In genomic region chr2:121529439-121530209, GRCh38 we compare ENCODE assay signal across 8 cellular contexts. TPM values are rescaled to one million over a fixed set of nuclear protein-coding genes. Genes with fewer than 3 reads are reported as not detected.
A peak's percentile ranks its signal among the peaks of the same experiment; 100 is the strongest.
DNase-seq lines count a peak whose midpoint lies in the region; ATAC-seq and TF ChIP-seq lines count a peak whose summit lies in the region.

No MANE protein-coding gene starts in this region.

- no peaks in the 10 kb centered on the region for H3K9me3 ChIP-seq in WERI-Rb-1 (ENCODE audit: severe bottlenecking)
- H3K9me3 ChIP-seq in mucosa of rectum (ENCODE audit: control insufficient read depth in 2 of 2, low read length in 2 of 2): no peaks in the 10 kb centered on the region
- H3K9me3 ChIP-seq in vagina: no peaks in the 10 kb centered on the region

- H3K4me1 ChIP-seq in mucosa of rectum (ENCODE audit: control insufficient read depth in 2 of 2, insufficient read depth in 2 of 2, low read length in 2 of 2): peaks cover 5 to 9% of the 10 kb centered on the region in 2 donors
- H3K4me1 ChIP-seq in vagina: peaks cover 65% of the 10 kb centered on the region

- H3K27me3 ChIP-seq in H7 (ENCODE audit: control insufficient read depth, insufficient read depth, low read length) (no peaks in the 10 kb centered on the region), WERI-Rb-1 (ENCODE audit: insufficient read depth, low read depth, severe bottlenecking) (no peaks in the 10 kb centered on the region), mucosa of rectum (ENCODE audit: control insufficient read depth in 2 of 2, insufficient read depth in 2 of 2, low read length in 2 of 2) (no peaks in the 10 kb centered on the region), vagina (no peaks in the 10 kb centered on the region)

- H3K27ac ChIP-seq in WERI-Rb-1 (peak overlapping the region; percentile 100), mucosa of rectum (ENCODE audit: low read depth in 2 of 2, low read length in 2 of 2) (peak overlapping the region; percentile 96 to 99), vagina (peak overlapping the region; percentile 93)

- H3K4me3 ChIP-seq in H7 (ENCODE audit: insufficient read depth, low read depth, low read length) (peak overlapping the region; percentile 86), NB4 (ENCODE audit: low read depth, low read length) (peak overlapping the region; percentile 89), WERI-Rb-1 (ENCODE audit: low read depth, low read length) (peak overlapping the region; percentile 91), mucosa of rectum (ENCODE audit: low read length in 2 of 2) (peak overlapping the region; percentile 85 to 94), vagina (peak overlapping the region; percentile 77 to 79)

- DNase-seq in NK-92 treated with Interleukin-12 subunit alpha and Interleukin-12 subunit beta, amount 100 ng/mL, for 24 hours (lab: John Stamatoyannopoulos, UW): peak; percentile 84
- DNase-seq in NK-92 (lab: John Stamatoyannopoulos, UW; ENCODE audit: unreplicated experiment) (no peak), H7 (peak; percentile 93), NB4 (ENCODE audit: low read depth) (peak; percentile 88), WERI-Rb-1 (peak; percentile 84), vagina (ENCODE audit: extremely low spot score in 2 of 2) (no peak)

- peak; percentile 2 for ATAC-seq in esophagus mucosa

- intact Hi-C loops in vagina (cut with DNase I): loop anchor here (2.0 to 10.0 kb wide), 2 partner anchors 119 to 185 kb away; partner anchors contain the start of gene CLASP1

- TF ChIP-seq CTCF in NB4 (IDR thresholded peaks at IDR 0.05; ENCODE audit: low read depth, low read length) (no peak), WERI-Rb-1 (IDR thresholded peaks at IDR 0.05; ENCODE audit: low read depth, low read length) (no peak), vagina (IDR thresholded peaks at IDR 0.05) (no peak)

- TF ChIP-seq POLR2A in NB4 (IDR thresholded peaks at IDR 0.05; ENCODE audit: extremely low read depth, insufficient read length): no peak
- no peak for TF ChIP-seq POLR2A in vagina (IDR thresholded peaks at IDR 0.05)

- peak overlapping the region; percentile 78 to 89 for H3K9ac ChIP-seq in mucosa of rectum (ENCODE audit: low read depth in 1 of 2, low read length in 2 of 2)

- H3K36me3 ChIP-seq in H7 (replicated peaks; ENCODE audit: control insufficient read depth, insufficient read depth, low read length) (peaks cover 3% of the 10 kb centered on the region), WERI-Rb-1 (peaks cover 21% of the 10 kb centered on the region), mucosa of rectum (ENCODE audit: control insufficient read depth in 2 of 2, insufficient read depth in 2 of 2, low read length in 2 of 2) (peaks cover 0 to 15% of the 10 kb centered on the region in 2 donors), vagina (no peaks in the 10 kb centered on the region)

RNA-seq across cellular contexts. Expression of gene RNU4ATAC, which starts 1.1 kb away (rescaled TPM):
- under 0.01 TPM in 1 of 2 replicates, not detected in the other for total RNA-seq in H7 (2014; rRNA removed; shearing (Covaris generic))
- total RNA-seq in esophagus mucosa (not detected), vagina (not detected)

Comparison
In these comparisons a context has a peak if more than half of its experiments do, and no peak if none do; other contexts are left out.
1. DNase-seq: peak in NK-92 treated with Interleukin-12 subunit alpha and Interleukin-12 subunit beta, amount 100 ng/mL, for 24 hours (single experiment), H7 (single experiment), NB4 (single experiment) and WERI-Rb-1 (single experiment); none in NK-92 (single experiment) and vagina (0 of 2).
2. Peak in every context shown above with its lines, with median percentiles within 50 percentile points of each other: H3K4me3 ChIP-seq and H3K27ac ChIP-seq.